In genomic region chr11:1546536-1547466, GRCh38 we compare ENCODE assay signal across 8 cellular contexts. TPM values are rescaled to one million over a fixed set of nuclear protein-coding genes. Genes with fewer than 3 reads are reported as not detected.
DNase-seq lines count a peak whose midpoint lies in the region; ATAC-seq, FAIRE-seq and TF ChIP-seq lines count a peak whose summit lies in the region.

No MANE protein-coding gene starts in this region.

- H3K4me1 Mint-ChIP-seq in H9 = peaks cover 6 to 28% of the 10 kb centered on the region in 2 experiments; a peak in 3 of 4 replicates

- FAIRE-seq in GM12878 (lab: Jason Lieb, UNC) = no peak

- H3K27ac Mint-ChIP-seq in H9 = no peak overlapping the region

- TF ChIP-seq EP300 in GM12878 (IDR thresholded peaks at IDR 0.05; ENCODE audit: borderline replicate concordance in 1 of 2, control insufficient read depth in 1 of 2, low read depth in 2 of 2, low read length in 2 of 2) = no peak

- no peak overlapping the region for H4K91ac ChIP-seq in H9 (ENCODE audit: insufficient read length, low read depth, low read length)

- TF ChIP-seq POLR2A in GM12878 (IDR thresholded peaks at IDR 0.05; ENCODE audit: low read depth, low read length) = no peak

- H3K36me3 ChIP-seq in BE2C (no peaks in the 10 kb centered on the region), Panc1 (ENCODE audit: control insufficient read depth, insufficient read depth, low read length) (no peaks in the 10 kb centered on the region; the same call in 1 of the 2 replicates), GM12878 (ENCODE audit: control insufficient read depth in 2 of 2, insufficient read depth in 2 of 2, low read length in 1 of 2) (no peaks in the 10 kb centered on the region), iPS-20b (ENCODE audit: insufficient read depth, low read depth, low read length) (no peaks in the 10 kb centered on the region)

- no TSS peak for BruUV-seq in Panc1 (replicated peaks; lab: Mats Ljungman, UMichigan)
- BruUV-seq in GM12878 (replicated peaks; lab: Mats Ljungman, UMichigan) = no TSS peak

- H3K9ac ChIP-seq in H9 (ENCODE audit: extremely low read depth, insufficient read length, low read length) (no peak overlapping the region), GM12878 (ENCODE audit: control insufficient read depth, insufficient read depth, low read length) (no peak overlapping the region), iPS-20b (ENCODE audit: low read depth, low read length) (no peak overlapping the region)

- RAD21 ChIA-PET in GM12878 (lab: Charles Lee; ENCODE audit: unreplicated experiment) = interaction anchor here (1.0 to 2.1 kb wide), 3 partner anchors 27 to 49 kb away, joined by 3 to 23 read pairs (median 5); no protein-coding TSS in a partner anchor

- peak; percentile 50 for TF ChIP-seq RAD21 in GM12878 (IDR thresholded peaks at IDR 0.05; ENCODE audit: insufficient read depth, low read depth, low read length)

- H2AFZ ChIP-seq in H9 (ENCODE audit: low read length) (no peak overlapping the region), GM12878 (ENCODE audit: control insufficient read depth, low read depth, low read length) (no peak overlapping the region; the same call in 1 of the 2 replicates)

- H3K23me2 ChIP-seq in H9 (ENCODE audit: insufficient read length, low read depth, low read length, poor library complexity, severe bottlenecking) = peaks cover 17% of the 10 kb centered on the region

- no peak overlapping the region for H3K18ac ChIP-seq in H9 (ENCODE audit: insufficient read length, low read depth, low read length)

- H3K4me3 ChIP-seq in BE2C (ENCODE audit: low read depth, low read length) (no peak overlapping the region), Panc1 (ENCODE audit: low read depth in 2 of 2, low read length in 2 of 2) (peak overlapping the region; percentile 50 to 57), GM12878 (no peak overlapping the region), iPS-20b (ENCODE audit: low read length) (peak overlapping the region; percentile 54; the same call in 1 of the 2 replicates)

- H3K4me2 ChIP-seq in H9 (ENCODE audit: insufficient read depth, insufficient read length, low read length) (peak overlapping the region; percentile 42), GM12878 (ENCODE audit: control insufficient read depth, insufficient read depth) (0 out of 2 replicates have a peak overlapping the region, but pooled peaks have one; percentile 9)

- no peak overlapping the region for H2BK15ac ChIP-seq in H9 (ENCODE audit: low read depth, low read length)

- in situ Hi-C loops in Panc1 (cut with HindIII; ENCODE audit: low pct_unique_long_range_greater_than_20kb, low sequenced_read_pairs) = no loop called here
- in situ Hi-C loops in GM12878 (cut with MboI) = no loop called here

- no peaks in the 10 kb centered on the region for H4K20me1 ChIP-seq in H9 (ENCODE audit: control insufficient read depth, insufficient read depth, insufficient read length)
- no peaks in the 10 kb centered on the region for H4K20me1 ChIP-seq in GM12878 (ENCODE audit: control insufficient read depth, insufficient read depth)

- intact Hi-C loops in Panc1 (cut with micrococcal nuclease; ENCODE audit: unreplicated experiment) (loop anchor here (1.0 to 10.0 kb wide), 2 partner anchors 28 to 278 kb away; no protein-coding TSS in a partner anchor), GM12878 (cut with micrococcal nuclease; ENCODE audit: unreplicated experiment) (no loop called here)

- POLR2A ChIA-PET in Panc1 (lab: Charles Lee) (no interaction called here), GM12878 (lab: Charles Lee) (no interaction called here)

- H3K14ac ChIP-seq in H9 (ENCODE audit: insufficient read depth, low read length) = 0 out of 2 replicates have a peak overlapping the region, but pooled peaks have one; percentile 67

- WGBS in H9 (ENCODE audit: extremely low coverage, insufficient read length, low lambda C conversion rate) = no CpG with 5 or more reads among the region's 106 CpGs
- WGBS in GM12878 (ENCODE audit: insufficient coverage, insufficient replicate concordance, low lambda C conversion rate, missing lambda C conversion rate) = 6% methylated on average over 68 of the region's 106 CpGs

- H3T11ph ChIP-seq in H9 (ENCODE audit: low read length) = no peak overlapping the region

- H3K4ac ChIP-seq in H9 (ENCODE audit: low read depth, low read length) = no peak overlapping the region

- no peak overlapping the region for H4K5ac ChIP-seq in H9 (ENCODE audit: insufficient read length, low read depth, low read length)

- H3K9me3 ChIP-seq in BE2C (no peaks in the 10 kb centered on the region), H9 (ENCODE audit: control insufficient read depth, low read depth, low read length) (no peaks in the 10 kb centered on the region), Panc1 (ENCODE audit: control insufficient read depth, insufficient read depth, low read depth, low read length) (no peaks in the 10 kb centered on the region), GM12878 (replicated peaks; ENCODE audit: control insufficient read depth, insufficient read depth, low read length) (no peaks in the 10 kb centered on the region), iPS-20b (ENCODE audit: insufficient read depth, low read depth, low read length) (no peaks in the 10 kb centered on the region)

- no peak overlapping the region for H3K27ac ChIP-seq in H9 (ENCODE audit: insufficient read length, low read depth, low read length)
- H3K27ac ChIP-seq in Panc1 (ENCODE audit: low read length) = no peak overlapping the region
- no peak overlapping the region for H3K27ac ChIP-seq in GM12878 (ENCODE audit: control insufficient read depth, insufficient read depth)
- H3K27ac ChIP-seq in iPS-20b (ENCODE audit: low read length) = no peak overlapping the region

- H3K56ac ChIP-seq in H9 (ENCODE audit: insufficient read length, low read depth, low read length) = no peak overlapping the region

- peak overlapping the region; percentile 50 to 68 for H3K4me3 Mint-ChIP-seq in H9

- ATAC-seq in Panc1 = peak; percentile 82
- peak; percentile 81 for ATAC-seq in GM12878
- ATAC-seq in HG02588 (IDR thresholded peaks at IDR 0.05; ENCODE audit: unreplicated experiment) = no peak

- no peak overlapping the region for H4K8ac ChIP-seq in H9 (replicated peaks; ENCODE audit: insufficient read length, low read depth, low read length)

- no peaks in the 10 kb centered on the region for H3K79me1 ChIP-seq in H9 (ENCODE audit: insufficient read depth, low read depth, low read length, poor library complexity, severe bottlenecking)

- H3K27me3 Mint-ChIP-seq in H9 (ENCODE audit: low read depth) = peaks cover 70% of the 10 kb centered on the region

- no peak overlapping the region for H2AK5ac ChIP-seq in H9 (ENCODE audit: insufficient read length, low read length)

- SMC1A ChIA-PET in GM12878 (lab: Charles Lee; ENCODE audit: uncharacterized antibody, unreplicated experiment) = no interaction called here

- H3K4me1 ChIP-seq in BE2C = no peaks in the 10 kb centered on the region
- no peaks in the 10 kb centered on the region for H3K4me1 ChIP-seq in H9 (ENCODE audit: insufficient read depth, low read length)
- peaks cover 10% of the 10 kb centered on the region for H3K4me1 ChIP-seq in Panc1 (ENCODE audit: control insufficient read depth, insufficient read depth, low read length)
- H3K4me1 ChIP-seq in GM12878 (ENCODE audit: control insufficient read depth, insufficient read depth, low read length) = no peaks in the 10 kb centered on the region
- H3K4me1 ChIP-seq in iPS-20b (ENCODE audit: insufficient read depth, low read length) = no peaks in the 10 kb centered on the region

- no peak overlapping the region for H2BK120ac ChIP-seq in H9 (ENCODE audit: low read depth, low read length, poor library complexity, severe bottlenecking)

- DNase-seq in BE2C (peak; percentile 49), H9 (peak; percentile 81), Panc1 (ENCODE audit: low read depth, low spot score) (no peak), GM12878 (ENCODE audit: low read depth, low spot score) (no peak), GOT3 (lab: John Stamatoyannopoulos, UW) (no peak)
- DNase-seq in stimulated activated CD4-positive, alpha-beta T cell treated with anti-CD3 and anti-CD28 coated beads, Interleukin-15, amount 100 ng/mL, for 24 hours = peak; percentile 57

- H2BK5ac ChIP-seq in H9 (ENCODE audit: insufficient read length, low read length) = no peak overlapping the region

- peak; percentile 27; the same call in 1 of the 2 replicates for TF ChIP-seq CTCF in BE2C (IDR thresholded peaks at IDR 0.05; ENCODE audit: low read depth, low read length)
- TF ChIP-seq CTCF in H9 (conservative IDR thresholded peaks at IDR 0.05) = peak; percentile 90
- TF ChIP-seq CTCF in Panc1 (IDR thresholded peaks at IDR 0.05) = peak; percentile 100
- TF ChIP-seq CTCF in GM12878 (IDR thresholded peaks at IDR 0.05 in 2 of 3, conservative IDR thresholded peaks at IDR 0.05 in 1 of 3; ENCODE audit: control insufficient read depth in 2 of 3, extremely low read depth in 1 of 3, insufficient read depth in 1 of 3, low read depth in 3 of 3, low read length in 3 of 3) = peak; percentile 43 to 53 (median 48); a peak in 5 of 6 replicates

- H2BK20ac ChIP-seq in H9 (ENCODE audit: low read depth, low read length, poor library complexity, severe bottlenecking) = no peak overlapping the region

- H3K36me3 Mint-ChIP-seq in H9 (ENCODE audit: insufficient read depth in 1 of 3, low read depth in 3 of 3) = no peaks in the 10 kb centered on the region

- H3K27me3 ChIP-seq in BE2C = peaks cover 19% of the 10 kb centered on the region
- peaks cover 8% of the 10 kb centered on the region; the same call in 1 of the 2 replicates for H3K27me3 ChIP-seq in H9 (ENCODE audit: insufficient read depth, low read length)
- 0 out of 2 replicates have a peak, but pooled peaks cover 2% of the 10 kb centered on the region for H3K27me3 ChIP-seq in Panc1 (ENCODE audit: control insufficient read depth, insufficient read depth, low read length)
- peaks cover 0 to 4% of the 10 kb centered on the region in 2 experiments; a peak in 2 of 4 replicates for H3K27me3 ChIP-seq in GM12878 (replicated peaks in 1 of 2; ENCODE audit: control insufficient read depth in 2 of 2, insufficient read depth in 2 of 2, low read length in 1 of 2)
- peaks cover 67% of the 10 kb centered on the region for H3K27me3 ChIP-seq in iPS-20b (ENCODE audit: insufficient read depth, low read length)

- H3K9me3 Mint-ChIP-seq in H9 = no peaks in the 10 kb centered on the region

- no peak overlapping the region for H2BK12ac ChIP-seq in H9 (ENCODE audit: insufficient read length, low read depth, low read length)

- H3K23ac ChIP-seq in H9 (ENCODE audit: insufficient read length, low read depth, low read length) = no peak overlapping the region

- H3K79me2 ChIP-seq in H9 (ENCODE audit: insufficient read depth, low read length) = no peaks in the 10 kb centered on the region
- H3K79me2 ChIP-seq in GM12878 (ENCODE audit: control insufficient read depth, insufficient read depth, low read length) = no peaks in the 10 kb centered on the region

- CTCF ChIA-PET in Panc1 (lab: Charles Lee) = interaction anchor here (0.5 to 2.3 kb wide), 27 partner anchors 9 to 286 kb away, joined by 3 to 95 read pairs (median 5); partner anchors contain the start of gene DUSP8
- CTCF ChIA-PET in GM12878 (lab: Yijun Ruan, JAX) = interaction anchor here (0.6 to 1.3 kb wide), 4 partner anchors 9 to 28 kb away, joined by 3 to 10 read pairs (median 4); no protein-coding TSS in a partner anchor

RNA-seq across cellular contexts. Expression of gene DUSP8, which starts 25.3 kb away (rescaled TPM):
- polyA plus RNA-seq in BE2C (2012; ENCODE audit: insufficient read depth, insufficient read length, low read depth) = 40.4 TPM
- total RNA-seq in H9 (2021) = 3.2 and 4.4 TPM in 2 replicates
- total RNA-seq in Panc1 (2021; ENCODE audit: unreplicated experiment) = 5.5 TPM
- 8.9 TPM for polyA plus RNA-seq in Panc1 (2012; ENCODE audit: insufficient read length)
- total RNA-seq in GM12878 (2013; cell fraction: nucleolus; rRNA removed) = 0.17 and 0.58 TPM in 2 replicates
- not detected in 2 replicates for total RNA-seq in GM12878 (2014; rRNA removed)
- not detected in 2 replicates for total RNA-seq in GM12878 (2014; rRNA removed; fragmentation: Illumina TruSeq; extraction: Trizol)
- total RNA-seq in GM12878 (2021) = 0.21 and 0.38 TPM in 2 replicates
- polyA plus RNA-seq in GM12878 (2011; ENCODE audit: low read depth) = 0.30 TPM
- 0.26 and 1.7 TPM in 2 replicates for polyA plus RNA-seq in GM12878 (2011; rRNA removed)
- 1.1 and 1.7 TPM in 2 replicates for polyA plus RNA-seq in GM12878 (2011; cell fraction: cytosol; rRNA removed)
- 2.1 and 3.6 TPM in 2 replicates for polyA plus RNA-seq in GM12878 (2011; cell fraction: nucleus; rRNA removed)
- polyA plus RNA-seq in GM12878 (2012) = 1.00 and 1.8 TPM in 2 replicates
- 0.04 TPM in 1 of 2 replicates, not detected in the other for polyA plus RNA-seq in GM12878 (2014; fragmentation: Illumina TruSeq; extraction: Trizol)
- not detected for polyA plus RNA-seq in GM12878 (2014; fragmentation: Nextera tagmentation; extraction: Ambion mirVana)
- 0.09 and 0.14 TPM in 2 replicates for polyA plus RNA-seq in GM12878 (2014; rRNA removed)
- not detected for polyA plus RNA-seq in GM12878 (2016; fragmentation: Nextera tagmentation; extraction: Ambion mirVana)
- 0.21 and 0.51 TPM in 2 replicates for polyA minus RNA-seq in GM12878 (2011; rRNA and poly(A)+ RNA removed)
- 0.27 TPM in 1 of 2 replicates, not detected in the other for polyA minus RNA-seq in GM12878 (2011; cell fraction: cytosol; rRNA and poly(A)+ RNA removed)
- 0.36 and 0.38 TPM in 2 replicates for polyA minus RNA-seq in GM12878 (2011; cell fraction: nucleus; rRNA and poly(A)+ RNA removed)

RNA-seq across cellular contexts. Expression of gene KRTAP5-1, which starts 38.3 kb away (rescaled TPM):
- not detected for polyA plus RNA-seq in BE2C (2012; ENCODE audit: insufficient read depth, insufficient read length, low read depth)
- not detected in 2 replicates for total RNA-seq in H9 (2021)
- not detected for total RNA-seq in Panc1 (2021; ENCODE audit: unreplicated experiment)
- 1.0 TPM for polyA plus RNA-seq in Panc1 (2012; ENCODE audit: insufficient read length)
- total RNA-seq in GM12878 (2013; cell fraction: nucleolus; rRNA removed) = not detected in 2 replicates
- total RNA-seq in GM12878 (2014; rRNA removed) = not detected in 2 replicates
- not detected in 2 replicates for total RNA-seq in GM12878 (2014; rRNA removed; fragmentation: Illumina TruSeq; extraction: Trizol)
- not detected in 2 replicates for total RNA-seq in GM12878 (2021)
- polyA plus RNA-seq in GM12878 (2011; ENCODE audit: low read depth) = not detected
- polyA plus RNA-seq in GM12878 (2011; rRNA removed) = not detected in 2 replicates
- polyA plus RNA-seq in GM12878 (2011; cell fraction: cytosol; rRNA removed) = not detected in 2 replicates
- not detected in 2 replicates for polyA plus RNA-seq in GM12878 (2011; cell fraction: nucleus; rRNA removed)
- not detected in 2 replicates for polyA plus RNA-seq in GM12878 (2012)
- polyA plus RNA-seq in GM12878 (2014; fragmentation: Illumina TruSeq; extraction: Trizol) = not detected in 2 replicates
- not detected for polyA plus RNA-seq in GM12878 (2014; fragmentation: Nextera tagmentation; extraction: Ambion mirVana)
- not detected in 2 replicates for polyA plus RNA-seq in GM12878 (2014; rRNA removed)
- polyA plus RNA-seq in GM12878 (2016; fragmentation: Nextera tagmentation; extraction: Ambion mirVana) = not detected
- polyA minus RNA-seq in GM12878 (2011; rRNA and poly(A)+ RNA removed) = not detected in 2 replicates
- polyA minus RNA-seq in GM12878 (2011; cell fraction: cytosol; rRNA and poly(A)+ RNA removed) = not detected in 2 replicates
- polyA minus RNA-seq in GM12878 (2011; cell fraction: nucleus; rRNA and poly(A)+ RNA removed) = not detected in 2 replicates

RNA-seq across cellular contexts. Expression of gene KRTAP5-2, which starts 51.3 kb away (rescaled TPM):
- polyA plus RNA-seq in BE2C (2012; ENCODE audit: insufficient read depth, insufficient read length, low read depth) = not detected
- total RNA-seq in H9 (2021) = not detected in 2 replicates
- total RNA-seq in Panc1 (2021; ENCODE audit: unreplicated experiment) = not detected
- polyA plus RNA-seq in Panc1 (2012; ENCODE audit: insufficient read length) = not detected
- total RNA-seq in GM12878 (2013; cell fraction: nucleolus; rRNA removed) = not detected in 2 replicates
- not detected in 2 replicates for total RNA-seq in GM12878 (2014; rRNA removed)
- not detected in 2 replicates for total RNA-seq in GM12878 (2014; rRNA removed; fragmentation: Illumina TruSeq; extraction: Trizol)
- not detected in 2 replicates for total RNA-seq in GM12878 (2021)
- polyA plus RNA-seq in GM12878 (2011; ENCODE audit: low read depth) = not detected
- polyA plus RNA-seq in GM12878 (2011; rRNA removed) = not detected in 2 replicates
- polyA plus RNA-seq in GM12878 (2011; cell fraction: cytosol; rRNA removed) = not detected in 2 replicates
- not detected in 2 replicates for polyA plus RNA-seq in GM12878 (2011; cell fraction: nucleus; rRNA removed)
- not detected in 2 replicates for polyA plus RNA-seq in GM12878 (2012)
- not detected in 2 replicates for polyA plus RNA-seq in GM12878 (2014; fragmentation: Illumina TruSeq; extraction: Trizol)
- polyA plus RNA-seq in GM12878 (2014; fragmentation: Nextera tagmentation; extraction: Ambion mirVana) = not detected
- polyA plus RNA-seq in GM12878 (2014; rRNA removed) = not detected in 2 replicates
- polyA plus RNA-seq in GM12878 (2016; fragmentation: Nextera tagmentation; extraction: Ambion mirVana) = not detected
- 0.22 TPM in 1 of 2 replicates, not detected in the other for polyA minus RNA-seq in GM12878 (2011; rRNA and poly(A)+ RNA removed)
- polyA minus RNA-seq in GM12878 (2011; cell fraction: cytosol; rRNA and poly(A)+ RNA removed) = not detected in 2 replicates
- not detected in 2 replicates for polyA minus RNA-seq in GM12878 (2011; cell fraction: nucleus; rRNA and poly(A)+ RNA removed)

Comparison
In these comparisons a context has a peak if more than half of its experiments do, and no peak if none do; other contexts are left out.
1. DNase-seq: peak in BE2C (single experiment), H9 (single experiment) and stimulated activated CD4-positive, alpha-beta T cell treated with anti-CD3 and anti-CD28 coated beads, Interleukin-15, amount 100 ng/mL, for 24 hours (single experiment); none in Panc1 (single experiment), GM12878 (single experiment) and GOT3 (single experiment).
2. H3K4me3 ChIP-seq: peak in Panc1 (2 of 2) and iPS-20b (single experiment); none in BE2C (single experiment) and GM12878 (single experiment).
3. CTCF ChIP-seq: peak in every context shown above with its lines; median percentile 100 in Panc1; 90 in H9; 48 in GM12878; 27 in BE2C.